ENCODE assay signal across 20 cellular contexts in the genomic region with DNA sequence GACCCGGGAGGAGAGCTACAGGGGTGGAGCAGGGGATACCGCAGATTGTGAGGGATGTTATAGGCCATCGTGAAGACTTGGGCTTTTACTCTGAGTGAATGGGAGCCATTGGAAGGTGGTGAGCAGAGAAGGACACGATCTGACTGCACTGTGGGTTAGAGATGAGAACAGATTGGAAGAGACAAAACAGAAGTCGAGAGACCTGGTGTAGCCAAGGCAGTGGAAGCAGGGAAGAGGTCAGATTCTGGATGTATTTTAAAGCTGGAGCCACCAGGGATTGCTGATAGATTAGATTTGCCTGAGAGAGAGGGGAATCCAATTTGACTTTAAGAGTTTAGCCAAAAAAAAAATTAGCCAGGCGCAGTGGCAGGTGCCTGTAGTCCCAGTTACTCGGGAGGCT.
"Had no signal": no experiment of that assay in that cellular context is flagged by ENCODE, and none has a peak within 500 bp of the region (broad histone marks: within the 10 kb centered on the region; RNA-seq: fewer than 3 reads in every experiment).

No MANE protein-coding gene starts in this region.

- H3K27ac ChIP-seq: cardiac muscle cell, foreskin keratinocyte, thyroid gland had no signal

- ATAC-seq: activated CD8-positive, alpha-beta T cell treated with anti-CD3 and anti-CD28 coated beads, Interleukin-2, amount 10 ng/mL, durations not matched to agents 7 days and 5 days; activated naive CD8-positive, alpha-beta T cell treated with anti-CD3 and anti-CD28 coated beads, Interleukin-2, amount 50 U/mL, for 24 hours; foreskin keratinocyte had no signal

- H3K36me3 ChIP-seq: cardiac muscle cell, thyroid gland had no signal

- DNase-seq: activated CD4-positive, alpha-beta T cell treated with anti-CD3 and anti-CD28 coated beads for 1 hour; activated CD4-positive, alpha-beta T cell treated with anti-CD3 and anti-CD28 coated beads, Interleukin-2, amount 50 U/mL, for 1 hour; activated CD8-positive, alpha-beta T cell treated with anti-CD3 and anti-CD28 coated beads, Interleukin-2, amount 10 ng/mL, durations not matched to agents 7 days and 5 days; activated gamma-delta T cell; activated naive CD4-positive, alpha-beta T cell treated with anti-CD3 and anti-CD28 coated beads, Interleukin-2, amount 50 U/mL, for 16 hours; activated naive CD8-positive, alpha-beta T cell treated with anti-CD3 and anti-CD28 coated beads, Interleukin-2, amount 50 U/mL, for 24 hours; erythroblast; foreskin keratinocyte; hippocampal formation; kidney glomerular epithelial cell; left ventricle myocardium superior; mammary epithelial cell; midbrain; occipital lobe; posterior cingulate gyrus; stimulated activated CD4-positive, alpha-beta T cell treated with anti-CD3 and anti-CD28 coated beads, Interleukin-12 subunit alpha, Interleukin-12 subunit beta, amount 100 ng/mL, for 4 hours; substantia nigra; T-helper 9 cell; thyroid gland had no signal

- H3K9me3 ChIP-seq: thyroid gland had no signal

- H3K4me1 ChIP-seq: foreskin keratinocyte had no signal

- H3K27me3 ChIP-seq: cardiac muscle cell, foreskin keratinocyte, thyroid gland had no signal

- H3K4me3 ChIP-seq: cardiac muscle cell, thyroid gland had no signal
